10 cellular contexts compared by ENCODE assay signal in genomic region chr14:76268013-76268376, GRCh38.
DNase-seq lines count a peak whose midpoint lies in the region; ATAC-seq and TF ChIP-seq lines count a peak whose summit lies in the region.
"Had no signal": no experiment of that assay in that cellular context is flagged by ENCODE, and none has a peak within 500 bp of the region (broad histone marks: within the 10 kb centered on the region; RNA-seq: fewer than 3 reads in every experiment).

No MANE protein-coding gene starts in this region.

- no peaks in the 10 kb centered on the region for H3K9me3 ChIP-seq in BE2C
- H3K9me3 ChIP-seq in left ventricle myocardium inferior (replicated peaks) = no peaks in the 10 kb centered on the region
- H3K9me3 ChIP-seq in prostate gland = no peaks in the 10 kb centered on the region

- H3K27ac ChIP-seq in left ventricle myocardium inferior (replicated peaks) (peak overlapping the region; percentile 21), prostate gland (no peak overlapping the region)

- peak; percentile 62 for ATAC-seq in SK-N-SH treated with all-trans-retinoic acid at 6 μM for 48 hours
- no peak for ATAC-seq in HG03045 (IDR thresholded peaks at IDR 0.05; ENCODE audit: unreplicated experiment)
- no peak for ATAC-seq in HG03521 (IDR thresholded peaks at IDR 0.05; ENCODE audit: unreplicated experiment)
- ATAC-seq: CD8-positive, alpha-beta T cell had no signal

- WGBS in prostate gland = 37% methylated on average over 11 of the region's 11 CpGs

- no peaks in the 10 kb centered on the region for H3K36me3 ChIP-seq in BE2C
- H3K36me3 ChIP-seq in left ventricle myocardium inferior = no peaks in the 10 kb centered on the region
- H3K36me3 ChIP-seq in prostate gland = no peaks in the 10 kb centered on the region

- H3K4me3 ChIP-seq in BE2C (ENCODE audit: low read depth, low read length) (peak overlapping the region; percentile 63), left ventricle myocardium inferior (peak overlapping the region; percentile 64), prostate gland (peak overlapping the region; percentile 21 to 31)

- no peak for DNase-seq in BE2C
- DNase-seq in left ventricle myocardium inferior = no peak
- no peak for DNase-seq in prostate gland (ENCODE audit: low spot score)
- DNase-seq in 8988T = no peak
- no peak for DNase-seq in cerebellar nuclear complex (lab: John Stamatoyannopoulos, UW)
- DNase-seq: CD8-positive, alpha-beta T cell; NCI-H226 had no signal

- no peak for TF ChIP-seq POLR2A in prostate gland (IDR thresholded peaks at IDR 0.05)

- intact Hi-C loops in left ventricle myocardium inferior (cut with micrococcal nuclease) (no loop called here), prostate gland (cut with DNase I) (no loop called here)

- TF ChIP-seq CTCF in BE2C (IDR thresholded peaks at IDR 0.05; ENCODE audit: low read depth, low read length) = no peak
- no peak for TF ChIP-seq CTCF in left ventricle myocardium inferior (IDR thresholded peaks at IDR 0.05; ENCODE audit: borderline replicate concordance)
- TF ChIP-seq CTCF in prostate gland (IDR thresholded peaks at IDR 0.05) = no peak

- H3K27me3 ChIP-seq in BE2C (peaks cover 32% of the 10 kb centered on the region), left ventricle myocardium inferior (ENCODE audit: low read depth) (peaks cover 17% of the 10 kb centered on the region), prostate gland (replicated peaks; ENCODE audit: insufficient read depth) (no peaks in the 10 kb centered on the region)

- H3K4me1 ChIP-seq in BE2C (no peaks in the 10 kb centered on the region), left ventricle myocardium inferior (peaks cover 7% of the 10 kb centered on the region), prostate gland (replicated peaks) (no peaks in the 10 kb centered on the region)

TF ChIP-seq in SK-N-SH treated with all-trans-retinoic acid at 6 μM for 48 hours, 23 proteins besides CTCF, POLR2A, EP300 and RAD21:
- TF ChIP-seq TCF4 (CRISPR knock-in tag; IDR thresholded peaks at IDR 0.05; ENCODE audit: borderline replicate concordance) = no peak
- no peak for TF ChIP-seq ZNF70 (CRISPR knock-in tag; IDR thresholded peaks at IDR 0.05)
- TF ChIP-seq ISL1 (CRISPR knock-in tag; IDR thresholded peaks at IDR 0.05) = no peak
- TF ChIP-seq, protein P1, sequence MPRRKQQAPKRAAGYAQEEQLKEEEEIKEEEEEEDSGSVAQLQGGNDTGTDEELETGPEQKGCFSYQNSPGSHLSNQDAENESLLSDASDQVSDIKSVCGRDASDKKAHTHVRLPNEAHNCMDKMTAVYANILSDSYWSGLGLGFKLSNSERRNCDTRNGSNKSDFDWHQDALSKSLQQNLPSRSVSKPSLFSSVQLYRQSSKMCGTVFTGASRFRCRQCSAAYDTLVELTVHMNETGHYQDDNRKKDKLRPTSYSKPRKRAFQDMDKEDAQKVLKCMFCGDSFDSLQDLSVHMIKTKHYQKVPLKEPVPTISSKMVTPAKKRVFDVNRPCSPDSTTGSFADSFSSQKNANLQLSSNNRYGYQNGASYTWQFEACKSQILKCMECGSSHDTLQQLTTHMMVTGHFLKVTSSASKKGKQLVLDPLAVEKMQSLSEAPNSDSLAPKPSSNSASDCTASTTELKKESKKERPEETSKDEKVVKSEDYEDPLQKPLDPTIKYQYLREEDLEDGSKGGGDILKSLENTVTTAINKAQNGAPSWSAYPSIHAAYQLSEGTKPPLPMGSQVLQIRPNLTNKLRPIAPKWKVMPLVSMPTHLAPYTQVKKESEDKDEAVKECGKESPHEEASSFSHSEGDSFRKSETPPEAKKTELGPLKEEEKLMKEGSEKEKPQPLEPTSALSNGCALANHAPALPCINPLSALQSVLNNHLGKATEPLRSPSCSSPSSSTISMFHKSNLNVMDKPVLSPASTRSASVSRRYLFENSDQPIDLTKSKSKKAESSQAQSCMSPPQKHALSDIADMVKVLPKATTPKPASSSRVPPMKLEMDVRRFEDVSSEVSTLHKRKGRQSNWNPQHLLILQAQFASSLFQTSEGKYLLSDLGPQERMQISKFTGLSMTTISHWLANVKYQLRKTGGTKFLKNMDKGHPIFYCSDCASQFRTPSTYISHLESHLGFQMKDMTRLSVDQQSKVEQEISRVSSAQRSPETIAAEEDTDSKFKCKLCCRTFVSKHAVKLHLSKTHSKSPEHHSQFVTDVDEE (CRISPR knock-in tag; IDR thresholded peaks at IDR 0.05) = no peak
- no peak for TF ChIP-seq ESRRG (CRISPR knock-in tag; IDR thresholded peaks at IDR 0.05)
- no peak for TF ChIP-seq PPARA (CRISPR knock-in tag; IDR thresholded peaks at IDR 0.05; ENCODE audit: borderline replicate concordance)
- no peak for TF ChIP-seq ZC3H10 (CRISPR knock-in tag; IDR thresholded peaks at IDR 0.05)
- TF ChIP-seq TOX (CRISPR knock-in tag; IDR thresholded peaks at IDR 0.05; ENCODE audit: borderline replicate concordance) = no peak
- TF ChIP-seq BACH2 (CRISPR knock-in tag; IDR thresholded peaks at IDR 0.05; ENCODE audit: borderline replicate concordance) = no peak
- TF ChIP-seq ZNF565 (CRISPR knock-in tag; conservative IDR thresholded peaks at IDR 0.05; ENCODE audit: low read depth) = no peak
- TF ChIP-seq, protein P2, sequence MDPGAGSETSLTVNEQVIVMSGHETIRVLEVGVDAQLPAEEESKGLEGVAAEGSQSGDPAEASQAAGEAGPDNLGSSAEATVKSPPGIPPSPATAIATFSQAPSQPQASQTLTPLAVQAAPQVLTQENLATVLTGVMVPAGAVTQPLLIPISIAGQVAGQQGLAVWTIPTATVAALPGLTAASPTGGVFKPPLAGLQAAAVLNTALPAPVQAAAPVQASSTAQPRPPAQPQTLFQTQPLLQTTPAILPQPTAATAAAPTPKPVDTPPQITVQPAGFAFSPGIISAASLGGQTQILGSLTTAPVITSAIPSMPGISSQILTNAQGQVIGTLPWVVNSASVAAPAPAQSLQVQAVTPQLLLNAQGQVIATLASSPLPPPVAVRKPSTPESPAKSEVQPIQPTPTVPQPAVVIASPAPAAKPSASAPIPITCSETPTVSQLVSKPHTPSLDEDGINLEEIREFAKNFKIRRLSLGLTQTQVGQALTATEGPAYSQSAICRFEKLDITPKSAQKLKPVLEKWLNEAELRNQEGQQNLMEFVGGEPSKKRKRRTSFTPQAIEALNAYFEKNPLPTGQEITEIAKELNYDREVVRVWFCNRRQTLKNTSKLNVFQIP (CRISPR knock-in tag; IDR thresholded peaks at IDR 0.05; ENCODE audit: borderline replicate concordance, low read depth) = no peak
- TF ChIP-seq ZNF8 (CRISPR knock-in tag; IDR thresholded peaks at IDR 0.05) = no peak
- TF ChIP-seq ARNTL (CRISPR knock-in tag; IDR thresholded peaks at IDR 0.05; ENCODE audit: borderline replicate concordance, low read depth) = no peak
- no peak for TF ChIP-seq CSDC2 (CRISPR knock-in tag; IDR thresholded peaks at IDR 0.05)
- no peak for TF ChIP-seq SNAI2 (CRISPR knock-in tag; IDR thresholded peaks at IDR 0.05)
- no peak for TF ChIP-seq GLIS3 (CRISPR knock-in tag; IDR thresholded peaks at IDR 0.05)
- TF ChIP-seq, protein P3, sequence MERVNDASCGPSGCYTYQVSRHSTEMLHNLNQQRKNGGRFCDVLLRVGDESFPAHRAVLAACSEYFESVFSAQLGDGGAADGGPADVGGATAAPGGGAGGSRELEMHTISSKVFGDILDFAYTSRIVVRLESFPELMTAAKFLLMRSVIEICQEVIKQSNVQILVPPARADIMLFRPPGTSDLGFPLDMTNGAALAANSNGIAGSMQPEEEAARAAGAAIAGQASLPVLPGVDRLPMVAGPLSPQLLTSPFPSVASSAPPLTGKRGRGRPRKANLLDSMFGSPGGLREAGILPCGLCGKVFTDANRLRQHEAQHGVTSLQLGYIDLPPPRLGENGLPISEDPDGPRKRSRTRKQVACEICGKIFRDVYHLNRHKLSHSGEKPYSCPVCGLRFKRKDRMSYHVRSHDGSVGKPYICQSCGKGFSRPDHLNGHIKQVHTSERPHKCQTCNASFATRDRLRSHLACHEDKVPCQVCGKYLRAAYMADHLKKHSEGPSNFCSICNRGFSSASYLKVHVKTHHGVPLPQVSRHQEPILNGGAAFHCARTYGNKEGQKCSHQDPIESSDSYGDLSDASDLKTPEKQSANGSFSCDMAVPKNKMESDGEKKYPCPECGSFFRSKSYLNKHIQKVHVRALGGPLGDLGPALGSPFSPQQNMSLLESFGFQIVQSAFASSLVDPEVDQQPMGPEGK (CRISPR knock-in tag; IDR thresholded peaks at IDR 0.05; ENCODE audit: borderline replicate concordance) = no peak
- TF ChIP-seq CREB5 (CRISPR knock-in tag; IDR thresholded peaks at IDR 0.05; ENCODE audit: low read depth) = no peak
